ENCODE assay signal across 11 cellular contexts in genomic region chr6:28368522-28368921, GRCh38. TPM values are rescaled to one million over a fixed set of nuclear protein-coding genes. Genes with fewer than 3 reads are reported as not detected.
DNase-seq lines count a peak whose midpoint lies in the region; ATAC-seq and TF ChIP-seq lines count a peak whose summit lies in the region.
"Had no signal": no experiment of that assay in that cellular context is flagged by ENCODE, and none has a peak within 500 bp of the region (broad histone marks: within the 10 kb centered on the region; RNA-seq: fewer than 3 reads in every experiment).

No MANE protein-coding gene starts in this region.

- H4K20me1 ChIP-seq in osteoblast (ENCODE audit: insufficient read depth, low read length): no peaks in the 10 kb centered on the region

- peaks cover 8 to 20% of the 10 kb centered on the region in 2 donors for H3K4me1 Mint-ChIP-seq in stimulated activated naive B cell treated with anti-CD40 and anti-IgM and Interleukin-4, amounts not matched to agents 10 μg/mL and 1 μg/mL and 100 μg/mL, for 72 hours

- H3K79me2 ChIP-seq in osteoblast (ENCODE audit: insufficient read depth, low read length): no peaks in the 10 kb centered on the region

- no peaks in the 10 kb centered on the region for H3K27me3 ChIP-seq in osteoblast (ENCODE audit: insufficient read depth, low read length)
- H3K27me3 ChIP-seq in left lung: no peaks in the 10 kb centered on the region
- H3K27me3 ChIP-seq: pancreas, suprapubic skin had no signal

- no peaks in the 10 kb centered on the region for H3K27me3 Mint-ChIP-seq in stimulated activated naive B cell treated with anti-CD40 and anti-IgM and Interleukin-4, amounts not matched to agents 10 μg/mL and 1 μg/mL and 100 μg/mL, for 72 hours

- DNase-seq in NAMALWA (ENCODE audit: low spot score) (peak; percentile 25), NCI-H774 (lab: John Stamatoyannopoulos, UW) (no peak), osteoblast (ENCODE audit: insufficient read length, low spot score, missing footprints) (no peak), left lung (no peak)
- peak; percentile 17 for DNase-seq in stimulated activated naive B cell treated with anti-CD40 and anti-IgM and Interleukin-4, amounts not matched to agents 10 μg/mL and 1 μg/mL and 100 μg/mL, for 72 hours
- DNase-seq: NK-92 treated with Interleukin-12 subunit alpha and Interleukin-12 subunit beta, amount 100 ng/mL, for 24 hours; pancreas had no signal

- peak; percentile 87 for ATAC-seq in GM18868 (IDR thresholded peaks at IDR 0.05; ENCODE audit: unreplicated experiment)
- peak; percentile 69 for ATAC-seq in HG02678 (IDR thresholded peaks at IDR 0.05; ENCODE audit: unreplicated experiment)
- peak; percentile 96 for ATAC-seq in stimulated activated naive B cell treated with anti-CD40 and anti-IgM and Interleukin-4, amounts not matched to agents 10 μg/mL and 1 μg/mL and 100 μg/mL, for 72 hours (replicated peaks)
- no peak for ATAC-seq in left lung
- ATAC-seq: pancreas had no signal

- H3K9me3 Mint-ChIP-seq in stimulated activated naive B cell treated with anti-CD40 and anti-IgM and Interleukin-4, amounts not matched to agents 10 μg/mL and 1 μg/mL and 100 μg/mL, for 72 hours: no peaks in the 10 kb centered on the region
- H3K9me3 Mint-ChIP-seq: activated T-helper 2 cell treated with anti-CD3 and anti-CD28 coated beads, Interferon-gamma antibody, Interleukin-2, Interleukin-4, amounts not matched to agents 10 μg/mL and 5 μg/mL and 100 μg/mL, durations not matched to agents 14 hours and 24 hours and 36 hours had no signal

- H3K4me3 ChIP-seq in osteoblast (ENCODE audit: insufficient read depth, low read length) (no peak overlapping the region), left lung (no peak overlapping the region)
- H3K4me3 ChIP-seq: pancreas, suprapubic skin had no signal

- intact Hi-C loops in left lung (cut with DNase I): no loop called here

- no peak overlapping the region for H3K4me2 ChIP-seq in osteoblast (ENCODE audit: insufficient read depth, low read length)

- H3K4me1 ChIP-seq in osteoblast (ENCODE audit: insufficient read depth, low read length) (no peaks in the 10 kb centered on the region), left lung (no peaks in the 10 kb centered on the region)
- H3K4me1 ChIP-seq: pancreas, suprapubic skin had no signal

- no peaks in the 10 kb centered on the region for H3K9me3 ChIP-seq in osteoblast (ENCODE audit: low read depth, low read length)
- no peaks in the 10 kb centered on the region for H3K9me3 ChIP-seq in left lung
- H3K9me3 ChIP-seq: pancreas, suprapubic skin had no signal

- H3K27ac Mint-ChIP-seq in stimulated activated naive B cell treated with anti-CD40 and anti-IgM and Interleukin-4, amounts not matched to agents 10 μg/mL and 1 μg/mL and 100 μg/mL, for 72 hours: peak overlapping the region; percentile 31
- H3K27ac Mint-ChIP-seq: activated T-helper 2 cell treated with anti-CD3 and anti-CD28 coated beads, Interferon-gamma antibody, Interleukin-2, Interleukin-4, amounts not matched to agents 10 μg/mL and 5 μg/mL and 100 μg/mL, durations not matched to agents 14 hours and 24 hours and 36 hours had no signal

- H2AFZ ChIP-seq in osteoblast (ENCODE audit: low read length): no peak overlapping the region

- peaks cover 16% of the 10 kb centered on the region for H3K36me3 ChIP-seq in osteoblast (ENCODE audit: insufficient read depth, low read length)
- peaks cover 0 to 26% of the 10 kb centered on the region in 2 donors for H3K36me3 ChIP-seq in left lung

- no peak for TF ChIP-seq CTCF in osteoblast (IDR thresholded peaks at IDR 0.05; ENCODE audit: extremely low read depth, low read depth, low read length)
- no peak for TF ChIP-seq CTCF in left lung (IDR thresholded peaks at IDR 0.05)

- peaks cover 32 to 33% of the 10 kb centered on the region in 2 donors for H3K36me3 Mint-ChIP-seq in stimulated activated naive B cell treated with anti-CD40 and anti-IgM and Interleukin-4, amounts not matched to agents 10 μg/mL and 1 μg/mL and 100 μg/mL, for 72 hours

- H3K27ac ChIP-seq in osteoblast (ENCODE audit: low read depth, low read length): no peak overlapping the region
- no peak overlapping the region for H3K27ac ChIP-seq in left lung
- H3K27ac ChIP-seq: pancreas, suprapubic skin had no signal

- H3K4me3 Mint-ChIP-seq in stimulated activated naive B cell treated with anti-CD40 and anti-IgM and Interleukin-4, amounts not matched to agents 10 μg/mL and 1 μg/mL and 100 μg/mL, for 72 hours: no peak overlapping the region

RNA-seq across cellular contexts. Expression of gene ZKSCAN3, which starts 18.8 kb away (rescaled TPM):
- 2.9 and 3.5 TPM in 2 replicates for total RNA-seq in osteoblast
- total RNA-seq in left lung: 1 to 10 TPM; 7.0 to 7.7 TPM

RNA-seq across cellular contexts. Expression of gene ZSCAN12, which starts 31.0 kb away (rescaled TPM):
- total RNA-seq in osteoblast (8.3 and 10.1 TPM in 2 replicates), left lung (1 to 10 TPM; 5.2 to 6.0 TPM)

RNA-seq across cellular contexts. Expression of gene ZSCAN31, which starts 32.6 kb away (rescaled TPM):
- total RNA-seq in osteoblast (16.5 and 19.9 TPM in 2 replicates), left lung (10 to 100 TPM in 1 of 2 donors, 1 to 10 TPM in 1; 7.1 to 30.8 TPM)

Comparison
In these comparisons a context has a peak if more than half of its experiments do, and no peak if none do; other contexts are left out.
1. DNase-seq: peak in NAMALWA (single experiment) and stimulated activated naive B cell treated with anti-CD40 and anti-IgM and Interleukin-4, amounts not matched to agents 10 μg/mL and 1 μg/mL and 100 μg/mL, for 72 hours (single experiment); none in NCI-H774 (single experiment), osteoblast (single experiment) and left lung (0 of 2).